Comparison of ENCODE assay signal across 9 cellular contexts in the genomic region with DNA sequence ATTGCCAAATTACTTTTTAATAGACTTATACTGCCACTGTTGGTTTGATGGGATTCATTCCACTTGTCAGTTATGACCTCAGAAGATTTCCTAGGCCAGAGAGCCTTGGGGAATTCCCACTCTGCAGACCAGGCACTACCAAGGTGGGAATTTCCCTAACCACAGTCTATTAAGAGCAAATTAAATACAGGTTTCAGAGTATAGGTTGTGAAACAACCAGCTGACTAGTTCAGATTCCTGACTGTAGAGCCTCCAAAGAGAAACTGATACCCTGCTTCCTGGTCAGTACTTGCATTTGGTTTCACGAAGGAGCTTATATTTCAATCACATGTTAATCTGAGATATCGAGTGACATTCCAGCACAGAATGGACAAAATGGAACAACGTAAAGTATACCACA.
DNase-seq lines count a peak whose midpoint lies in the region; ATAC-seq, FAIRE-seq and TF ChIP-seq lines count a peak whose summit lies in the region.
"Had no signal": no experiment of that assay in that cellular context is flagged by ENCODE, and none has a peak within 500 bp of the region (broad histone marks: within the 10 kb centered on the region; RNA-seq: fewer than 3 reads in every experiment).

No MANE protein-coding gene starts in this region.

- H3K9me3 Mint-ChIP-seq in type B pancreatic cell: peaks cover 7% of the 10 kb centered on the region

- peak; percentile 79 for ATAC-seq in HG03469 (IDR thresholded peaks at IDR 0.05; ENCODE audit: unreplicated experiment)

- no peaks in the 10 kb centered on the region for H3K27me3 ChIP-seq in endothelial cell of umbilical vein (ENCODE audit: control insufficient read depth in 2 of 2, insufficient read depth in 2 of 2, low read length in 2 of 2)

- no peak overlapping the region for H3K4me3 ChIP-seq in endothelial cell of umbilical vein (replicated peaks in 1 of 3; ENCODE audit: insufficient read depth in 1 of 3, low read depth in 1 of 3, low read length in 3 of 3)

- H3K27ac ChIP-seq in endothelial cell of umbilical vein (ENCODE audit: insufficient read depth, low read depth, low read length): no peak overlapping the region

- no peak overlapping the region for H3K4me2 ChIP-seq in endothelial cell of umbilical vein (ENCODE audit: insufficient read depth, low read length)

- TF ChIP-seq POLR2A in endothelial cell of umbilical vein (IDR thresholded peaks at IDR 0.05; ENCODE audit: low read depth, low read length): no peak

- H3K27me3 Mint-ChIP-seq in type B pancreatic cell: no peaks in the 10 kb centered on the region
- H3K27me3 Mint-ChIP-seq: activated naive CD8-positive, alpha-beta T cell treated with anti-CD3 and anti-CD28 coated beads, Interleukin-2, amount 10 ng/mL, durations not matched to agents 7 days and 5 days had no signal

- peaks cover 13% of the 10 kb centered on the region for H3K4me1 Mint-ChIP-seq in type B pancreatic cell (ENCODE audit: unreplicated experiment)

- dilution Hi-C loops in endothelial cell of umbilical vein (cut with MboI; ENCODE audit: extremely low pct_ligation_motif_present, low sequenced_read_pairs): no loop called here

- intact Hi-C loops in endothelial cell of umbilical vein (cut with micrococcal nuclease): no loop called here

- no peaks in the 10 kb centered on the region for H3K79me2 ChIP-seq in endothelial cell of umbilical vein (ENCODE audit: control insufficient read depth, insufficient read depth, low read length)

- peaks cover 9% of the 10 kb centered on the region for H3K4me1 ChIP-seq in endothelial cell of umbilical vein (ENCODE audit: control insufficient read depth, extremely low read depth, insufficient read depth, low read length)

- DNase-seq in AG08396 (ENCODE audit: low spot score): peak; percentile 34
- DNase-seq in GM19238 (ENCODE audit: insufficient read length, low spot score): peak; percentile 29
- peak; percentile 67 for DNase-seq in endothelial cell of umbilical vein (ENCODE audit: low read depth, low spot score)
- DNase-seq in type B pancreatic cell (ENCODE audit: extremely low spot score, unreplicated experiment): no peak
- DNase-seq in central memory CD4-positive, alpha-beta T cell: no peak
- no peak for DNase-seq in hypothalamus (lab: John Stamatoyannopoulos, UW)
- no peak for DNase-seq in T-helper 9 cell
- DNase-seq: activated naive CD8-positive, alpha-beta T cell treated with anti-CD3 and anti-CD28 coated beads, Interleukin-2, amount 10 ng/mL, durations not matched to agents 7 days and 5 days had no signal

- TF ChIP-seq CTCF in endothelial cell of umbilical vein (IDR thresholded peaks at IDR 0.05; ENCODE audit: extremely low read depth in 1 of 2, insufficient read depth in 1 of 2, low read depth in 1 of 2, low read length in 2 of 2) (no peak), type B pancreatic cell (conservative IDR thresholded peaks at IDR 0.05) (no peak)

- H3K9me1 ChIP-seq in endothelial cell of umbilical vein (replicated peaks; ENCODE audit: control insufficient read depth, extremely low read depth, insufficient read depth, low read length): no peaks in the 10 kb centered on the region

- H3K9ac ChIP-seq in endothelial cell of umbilical vein (replicated peaks; ENCODE audit: extremely low read depth, insufficient read depth, low read length): no peak overlapping the region

- CTCF ChIA-PET in endothelial cell of umbilical vein (lab: Charles Lee): no interaction called here

- no peak overlapping the region for H2AFZ ChIP-seq in endothelial cell of umbilical vein (ENCODE audit: low read depth, low read length)

- no peak for FAIRE-seq in endothelial cell of umbilical vein (lab: Jason Lieb, UNC)

- no peaks in the 10 kb centered on the region for H3K36me3 ChIP-seq in endothelial cell of umbilical vein (ENCODE audit: control insufficient read depth in 2 of 2, extremely low read depth in 1 of 2, insufficient read depth in 2 of 2, low read length in 2 of 2)

- peak overlapping the region; percentile 74 for H3K27ac Mint-ChIP-seq in type B pancreatic cell
- H3K27ac Mint-ChIP-seq: activated naive CD8-positive, alpha-beta T cell treated with anti-CD3 and anti-CD28 coated beads, Interleukin-2, amount 10 ng/mL, durations not matched to agents 7 days and 5 days had no signal

- no peaks in the 10 kb centered on the region for H3K9me3 ChIP-seq in endothelial cell of umbilical vein (replicated peaks; ENCODE audit: control insufficient read depth, insufficient read depth, low read length)

- H3K4me3 Mint-ChIP-seq in type B pancreatic cell: no peak overlapping the region
- H3K4me3 Mint-ChIP-seq: activated naive CD8-positive, alpha-beta T cell treated with anti-CD3 and anti-CD28 coated beads, Interleukin-2, amount 10 ng/mL, durations not matched to agents 7 days and 5 days had no signal

- no peaks in the 10 kb centered on the region for H4K20me1 ChIP-seq in endothelial cell of umbilical vein (replicated peaks; ENCODE audit: control insufficient read depth, extremely low read depth, insufficient read depth, low read length)

- H3K36me3 Mint-ChIP-seq in type B pancreatic cell: peaks cover 13% of the 10 kb centered on the region

- no TSS peak for BruUV-seq in endothelial cell of umbilical vein (replicated peaks; lab: Mats Ljungman, UMichigan)

- POLR2A ChIA-PET in endothelial cell of umbilical vein (lab: Charles Lee): no interaction called here

TF ChIP-seq in endothelial cell of umbilical vein, 7 proteins besides CTCF, POLR2A, EP300 and RAD21:
- TF ChIP-seq JUN (IDR thresholded peaks at IDR 0.05; ENCODE audit: borderline replicate concordance, insufficient read depth, insufficient read length, low read depth) (no peak), EZH2 (IDR thresholded peaks at IDR 0.05; ENCODE audit: borderline replicate concordance, low read depth, low read length, severe bottlenecking) (no peak), GATA2 (IDR thresholded peaks at IDR 0.05; ENCODE audit: insufficient read depth, insufficient read length, low read depth, low read length) (no peak), POLR2AphosphoS5 (IDR thresholded peaks at IDR 0.05; ENCODE audit: insufficient read depth, low read depth, low read length) (no peak), MYC (IDR thresholded peaks at IDR 0.05; ENCODE audit: low read depth, low read length) (no peak), FOS (IDR thresholded peaks at IDR 0.05; ENCODE audit: borderline replicate concordance, insufficient read depth, low read length) (no peak)
- TF ChIP-seq, protein P1, sequence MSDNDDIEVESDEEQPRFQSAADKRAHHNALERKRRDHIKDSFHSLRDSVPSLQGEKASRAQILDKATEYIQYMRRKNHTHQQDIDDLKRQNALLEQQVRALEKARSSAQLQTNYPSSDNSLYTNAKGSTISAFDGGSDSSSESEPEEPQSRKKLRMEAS (IDR thresholded peaks at IDR 0.05; ENCODE audit: insufficient read depth, insufficient read length): no peak

Comparison
In these comparisons a context has a peak if more than half of its experiments do, and no peak if none do; other contexts are left out.
1. DNase-seq: peak in AG08396 (single experiment), GM19238 (single experiment) and endothelial cell of umbilical vein (single experiment); none in type B pancreatic cell (single experiment), central memory CD4-positive, alpha-beta T cell (single experiment), hypothalamus (0 of 51) and T-helper 9 cell (single experiment).